Comparison of ENCODE assay signal across 8 cellular contexts in the genomic region with DNA sequence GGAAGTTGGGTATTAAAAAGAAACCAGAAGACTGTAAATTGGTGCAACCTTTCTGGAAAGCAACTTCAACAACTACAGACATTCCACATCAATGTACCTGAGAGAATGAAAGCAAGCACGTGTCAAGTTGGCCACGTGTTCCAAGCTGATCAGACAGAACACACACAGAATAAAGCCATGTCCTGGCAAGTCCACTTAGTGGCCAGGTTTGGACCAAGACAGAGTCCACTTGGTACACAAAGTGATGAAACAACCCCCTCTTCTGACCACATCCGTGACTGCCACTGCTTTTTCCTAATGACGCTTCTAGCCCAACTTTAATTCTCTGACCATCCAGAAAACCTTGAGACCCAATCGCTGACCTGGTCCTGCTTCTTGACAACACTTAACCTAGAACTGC.
DNase-seq lines count a peak whose midpoint lies in the region; ATAC-seq and TF ChIP-seq lines count a peak whose summit lies in the region.

No MANE protein-coding gene starts in this region.

- TF ChIP-seq CTCF in heart left ventricle (IDR thresholded peaks at IDR 0.05) (peak in 11 of 12 donors; percentile 11 to 62 (median 41)), stomach (IDR thresholded peaks at IDR 0.05) (peak in 5 of 7 experiments; percentile 27 to 87 (median 46))

- no peak overlapping the region for H3K27ac Mint-ChIP-seq in effector memory CD8-positive, alpha-beta T cell

- intact Hi-C loops in heart left ventricle (cut with DNase I) (loop anchor here in 9 of 10 donors (2.0 to 10.0 kb wide), 7 partner anchors 71 to 244 kb away; no protein-coding TSS in a partner anchor), stomach (cut with DNase I; ENCODE audit: low total_unique reads) (loop anchor here (10.0 kb wide), 1 partner anchor 246 kb away; no protein-coding TSS in a partner anchor)

- peaks cover 0 to 41% (median 29%) of the 10 kb centered on the region in 9 donors for H3K36me3 ChIP-seq in heart left ventricle
- peaks cover 0 to 20% (median 0%) of the 10 kb centered on the region in 4 donors for H3K36me3 ChIP-seq in stomach

- H3K4me3 ChIP-seq in heart left ventricle (no peak overlapping the region), stomach (no peak overlapping the region)

- H3K4me1 ChIP-seq in heart left ventricle (peaks cover 0 to 90% (median 48%) of the 10 kb centered on the region in 12 donors), stomach (peaks cover 28 to 50% (median 33%) of the 10 kb centered on the region in 4 donors)

- H3K9me3 ChIP-seq in heart left ventricle (no peaks in the 10 kb centered on the region), stomach (no peaks in the 10 kb centered on the region)

- no peak overlapping the region for H3K4me3 Mint-ChIP-seq in effector memory CD8-positive, alpha-beta T cell

- DNase-seq in NCI-H82 (lab: John Stamatoyannopoulos, UW) (peak; percentile 45), NCI-H82 treated with DMSO at 0.1 percent for 48 hours (lab: John Stamatoyannopoulos, UW; ENCODE audit: unreplicated experiment) (no peak), SK-N-DZ (ENCODE audit: low spot score) (peak; percentile 45), heart left ventricle (peak in 1 of 5 donors; percentile 37), stomach (peak; percentile 80), foreskin melanocyte (no peak)
- DNase-seq in effector memory CD8-positive, alpha-beta T cell: no peak

- H3K27me3 ChIP-seq in heart left ventricle (no peaks in the 10 kb centered on the region), stomach (no peaks in the 10 kb centered on the region)

- H3K4me1 Mint-ChIP-seq in effector memory CD8-positive, alpha-beta T cell (ENCODE audit: low read depth in 2 of 2): peaks cover 22 to 24% of the 10 kb centered on the region in 2 donors

- TF ChIP-seq POLR2A in heart left ventricle (IDR thresholded peaks at IDR 0.05) (no peak), stomach (IDR thresholded peaks at IDR 0.05) (no peak)

- no peaks in the 10 kb centered on the region for H3K9me3 Mint-ChIP-seq in effector memory CD8-positive, alpha-beta T cell

- H3K36me3 Mint-ChIP-seq in effector memory CD8-positive, alpha-beta T cell (ENCODE audit: insufficient read depth): peaks cover 4% of the 10 kb centered on the region

- TF ChIP-seq EP300 in stomach (IDR thresholded peaks at IDR 0.05): no peak

- WGBS in heart left ventricle, 4 donors: 30 to 42% (median 35%) methylated on average over 5 of the region's 5 CpGs
- WGBS in stomach, 5 donors: 22 to 44% (median 29%) methylated on average over 5 of the region's 5 CpGs

- ATAC-seq in heart left ventricle: peak in 3 of 4 donors; percentile 18 to 40 (median 28)
- ATAC-seq in effector memory CD8-positive, alpha-beta T cell (replicated peaks): no peak
- ATAC-seq in GM18907 (IDR thresholded peaks at IDR 0.05; ENCODE audit: unreplicated experiment): no peak

- H3K27me3 Mint-ChIP-seq in effector memory CD8-positive, alpha-beta T cell: no peaks in the 10 kb centered on the region

- peak overlapping the region in 9 of 12 donors; percentile 3 to 59 (median 23) for H3K27ac ChIP-seq in heart left ventricle
- H3K27ac ChIP-seq in stomach: peak overlapping the region in 4 of 5 donors; percentile 70 to 84 (median 76)

Comparison
In these comparisons a context has a peak if more than half of its experiments do, and no peak if none do; other contexts are left out.
1. DNase-seq: peak in NCI-H82 (single experiment), SK-N-DZ (single experiment) and stomach (single experiment); none in NCI-H82 treated with DMSO at 0.1 percent for 48 hours (single experiment), effector memory CD8-positive, alpha-beta T cell (0 of 3) and foreskin melanocyte (single experiment).
2. ATAC-seq: peak in heart left ventricle (3 of 4); none in effector memory CD8-positive, alpha-beta T cell (single experiment) and GM18907 (single experiment).